Comparison of ENCODE assay signal across 1 cellular context in the genomic region with DNA sequence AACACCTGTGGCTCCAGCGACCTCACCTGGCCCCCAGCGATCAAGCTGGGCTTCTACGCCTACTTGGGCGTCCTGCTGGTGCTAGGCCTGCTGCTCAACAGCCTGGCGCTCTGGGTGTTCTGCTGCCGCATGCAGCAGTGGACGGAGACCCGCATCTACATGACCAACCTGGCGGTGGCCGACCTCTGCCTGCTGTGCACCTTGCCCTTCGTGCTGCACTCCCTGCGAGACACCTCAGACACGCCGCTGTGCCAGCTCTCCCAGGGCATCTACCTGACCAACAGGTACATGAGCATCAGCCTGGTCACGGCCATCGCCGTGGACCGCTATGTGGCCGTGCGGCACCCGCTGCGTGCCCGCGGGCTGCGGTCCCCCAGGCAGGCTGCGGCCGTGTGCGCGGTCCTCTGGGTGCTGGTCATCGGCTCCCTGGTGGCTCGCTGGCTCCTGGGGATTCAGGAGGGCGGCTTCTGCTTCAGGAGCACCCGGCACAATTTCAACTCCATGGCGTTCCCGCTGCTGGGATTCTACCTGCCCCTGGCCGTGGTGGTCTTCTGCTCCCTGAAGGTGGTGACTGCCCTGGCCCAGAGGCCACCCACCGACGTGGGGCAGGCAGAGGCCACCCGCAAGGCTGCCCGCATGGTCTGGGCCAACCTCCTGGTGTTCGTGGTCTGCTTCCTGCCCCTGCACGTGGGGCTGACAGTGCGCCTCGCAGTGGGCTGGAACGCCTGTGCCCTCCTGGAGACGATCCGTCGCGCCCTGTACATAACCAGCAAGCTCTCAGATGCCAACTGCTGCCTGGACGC.
TF ChIP-seq lines count a peak whose summit lies in the region.

No MANE protein-coding gene starts in this region.

TF ChIP-seq in GM12891, 5 proteins besides CTCF, POLR2A, EP300 and RAD21:
- no peak for TF ChIP-seq POU2F2 (IDR thresholded peaks at IDR 0.05; ENCODE audit: low read depth, low read length)
- TF ChIP-seq TAF1 (IDR thresholded peaks at IDR 0.05; ENCODE audit: low read depth, low read length) = no peak
- TF ChIP-seq SPI1 (IDR thresholded peaks at IDR 0.05; ENCODE audit: low read depth, low read length) = no peak
- TF ChIP-seq PAX5 (IDR thresholded peaks at IDR 0.05; ENCODE audit: insufficient read depth, low read length, severe bottlenecking) = no peak
- no peak for TF ChIP-seq POLR2AphosphoS5 (IDR thresholded peaks at IDR 0.05; ENCODE audit: low read depth, low read length)
